In genomic region chr17:42833771-42834422, GRCh38 we compare ENCODE assay signal across 8 cellular contexts. TPM values are rescaled to one million over a fixed set of nuclear protein-coding genes. Genes with fewer than 3 reads are reported as not detected.
DNase-seq lines count a peak whose midpoint lies in the region; ATAC-seq and TF ChIP-seq lines count a peak whose summit lies in the region.

No MANE protein-coding gene starts in this region.

- H3K9me3 ChIP-seq in breast epithelium: no peaks in the 10 kb centered on the region
- no peaks in the 10 kb centered on the region for H3K9me3 ChIP-seq in vagina

- peak overlapping the region; percentile 79 for H3K4me3 ChIP-seq in GM12864 (ENCODE audit: low read depth, low read length)
- H3K4me3 ChIP-seq in breast epithelium: peak overlapping the region; percentile 69 to 93 (median 73)
- H3K4me3 ChIP-seq in vagina: peak overlapping the region; percentile 90 to 98

- H3K36me3 Mint-ChIP-seq in memory B cell: peaks cover 4% of the 10 kb centered on the region

- H3K36me3 ChIP-seq in breast epithelium: no peaks in the 10 kb centered on the region
- H3K36me3 ChIP-seq in vagina: peaks cover 0 to 33% of the 10 kb centered on the region in 2 donors

- H3K27ac Mint-ChIP-seq in memory B cell: peak overlapping the region; percentile 99

- intact Hi-C loops in breast epithelium (cut with DNase I; ENCODE audit: low total_unique reads): no loop called here
- intact Hi-C loops in vagina (cut with DNase I): no loop called here

- TF ChIP-seq CTCF in GM12864 (IDR thresholded peaks at IDR 0.05; ENCODE audit: low read depth, low read length, missing control alignments) (no peak), breast epithelium (IDR thresholded peaks at IDR 0.05) (no peak), vagina (IDR thresholded peaks at IDR 0.05) (no peak), GM13977 (IDR thresholded peaks at IDR 0.05; ENCODE audit: extremely low read depth, insufficient read depth, missing control alignments) (no peak)

- peak overlapping the region; percentile 97 for H3K4me3 Mint-ChIP-seq in memory B cell

- no peaks in the 10 kb centered on the region for H3K27me3 ChIP-seq in breast epithelium
- H3K27me3 ChIP-seq in vagina: no peaks in the 10 kb centered on the region

- ATAC-seq in HG03460 (IDR thresholded peaks at IDR 0.05; ENCODE audit: unreplicated experiment) (peak; percentile 19), memory B cell (ENCODE audit: low read depth) (no peak)

- in situ Hi-C loops in GM13977 (cut with MboI; ENCODE audit: low pct_unique_long_range_greater_than_20kb, low sequenced_read_pairs, unreplicated experiment): no loop called here

- H3K9me3 Mint-ChIP-seq in memory B cell: no peaks in the 10 kb centered on the region

- H3K27ac ChIP-seq in breast epithelium: peak overlapping the region; percentile 94
- H3K27ac ChIP-seq in vagina: peak overlapping the region; percentile 88

- peaks cover 14% of the 10 kb centered on the region for H3K4me1 Mint-ChIP-seq in memory B cell

- TF ChIP-seq POLR2A in breast epithelium (IDR thresholded peaks at IDR 0.05) (no peak), vagina (IDR thresholded peaks at IDR 0.05) (no peak)

- DNase-seq in GM12864 (ENCODE audit: low read depth) (no peak), breast epithelium (ENCODE audit: low spot score in 2 of 2) (no peak), memory B cell (ENCODE audit: low spot score in 2 of 2) (no peak), vagina (ENCODE audit: extremely low spot score in 2 of 2) (no peak), LoVo (ENCODE audit: low spot score) (no peak), NOMO-1 treated with dmso at 0.1 percent for 144 hours (lab: John Stamatoyannopoulos, UW; ENCODE audit: unreplicated experiment) (no peak), GM13977 (ENCODE audit: low spot score) (no peak)

- H3K4me1 ChIP-seq in breast epithelium (no peaks in the 10 kb centered on the region), vagina (peaks cover 21% of the 10 kb centered on the region)

- no peaks in the 10 kb centered on the region for H3K27me3 Mint-ChIP-seq in memory B cell

RNA-seq across cellular contexts. Expression of gene PSME3, which starts 0.7 kb away (rescaled TPM):
- total RNA-seq in breast epithelium (10 to 100 TPM; 59.3 to 74.7 (median 73.9) TPM), vagina (70.0 TPM)

RNA-seq across cellular contexts. Expression of gene BECN1, which starts 9.8 kb away (rescaled TPM):
- total RNA-seq in breast epithelium: 100 to 1,000 TPM in 1 of 3 donors, 10 to 100 TPM in 2; 88.5 to 139 (median 89.0) TPM
- total RNA-seq in vagina: 111 TPM

RNA-seq across cellular contexts. Expression of gene AOC2, which starts 10.5 kb away (rescaled TPM):
- total RNA-seq in breast epithelium: 10 to 100 TPM in 1 of 3 donors, 1 to 10 TPM in 2; 1.8 to 11.8 (median 2.3) TPM
- total RNA-seq in vagina: 2.2 TPM

RNA-seq across cellular contexts. Expression of gene AOC3, which starts 17.1 kb away (rescaled TPM):
- total RNA-seq in breast epithelium (100 to 1,000 TPM in 1 of 3 donors, 10 to 100 TPM in 2; 16.2 to 247 (median 25.6) TPM), vagina (31.7 TPM)

RNA-seq across cellular contexts. Expression of gene CNTD1, which starts 35.2 kb away (rescaled TPM):
- total RNA-seq in breast epithelium (under 1 TPM in 1 of 3 donors, not detected in 2; 0.59 TPM), vagina (not detected)
